Comparison of ENCODE assay signal across 12 cellular contexts in genomic region chr15:41250745-41251144, GRCh38. TPM values are rescaled to one million over a fixed set of nuclear protein-coding genes. Genes with fewer than 3 reads are reported as not detected.
"Had no signal": no experiment of that assay in that cellular context is flagged by ENCODE, and none has a peak within 500 bp of the region (broad histone marks: within the 10 kb centered on the region; RNA-seq: fewer than 3 reads in every experiment).

No MANE protein-coding gene starts in this region.

RNA-seq across cellular contexts. Expression of gene EXD1, which starts 20.2 kb away (rescaled TPM):
- total RNA-seq: activated CD4-positive, alpha-beta memory T cell treated with anti-CD3 and anti-CD28 coated beads, Interleukin-2, amount 10 ng/mL, durations not matched to agents 7 days and 5 days; activated CD4-positive, alpha-beta T cell treated with anti-CD3 and anti-CD28 coated beads, Interleukin-2, amount 10 ng/mL, durations not matched to agents 7 days and 5 days; activated naive CD8-positive, alpha-beta T cell treated with anti-CD3 and anti-CD28 coated beads, Interleukin-2, amount 10 ng/mL, durations not matched to agents 7 days and 5 days; activated T-cell treated with anti-CD3 and anti-CD28 coated beads, Interleukin-2, amount 50 U/mL, for 72 hours; ascending aorta; breast epithelium; cardiac muscle cell; esophagus muscularis mucosa; foreskin keratinocyte; gastrocnemius medialis; T-cell; T-helper 2 cell treated with Interferon-gamma antibody and Interleukin-4, amounts not matched to agents 100 ng/mL and 5 ng/mL, for 36 hours had no signal
- polyA plus RNA-seq: cardiac muscle cell had no signal
